10 cellular contexts compared by ENCODE assay signal in genomic region chr7:100431286-100431735, GRCh38. TPM values are rescaled to one million over a fixed set of nuclear protein-coding genes. Genes with fewer than 3 reads are reported as not detected.
DNase-seq lines count a peak whose midpoint lies in the region; ATAC-seq and TF ChIP-seq lines count a peak whose summit lies in the region.
"Had no signal": no experiment of that assay in that cellular context is flagged by ENCODE, and none has a peak within 500 bp of the region (broad histone marks: within the 10 kb centered on the region; RNA-seq: fewer than 3 reads in every experiment).

No MANE protein-coding gene starts in this region.

- H3K36me3 ChIP-seq in ES-I3 (ENCODE audit: insufficient read depth, low read length) (0 out of 2 replicates have a peak, but pooled peaks cover 10% of the 10 kb centered on the region), RWPE2 (ENCODE audit: low read depth) (peaks cover 34% of the 10 kb centered on the region), esophagus squamous epithelium (peaks cover 17 to 42% (median 17%) of the 10 kb centered on the region in 3 donors)

- H3K9me3 ChIP-seq in ES-I3 (ENCODE audit: control insufficient read depth, insufficient read depth, low read length) (no peaks in the 10 kb centered on the region), RWPE2 (ENCODE audit: severe bottlenecking) (no peaks in the 10 kb centered on the region), esophagus squamous epithelium (no peaks in the 10 kb centered on the region)

- H3K27me3 ChIP-seq in RWPE2 (ENCODE audit: insufficient read depth, poor library complexity, severe bottlenecking): no peaks in the 10 kb centered on the region
- no peaks in the 10 kb centered on the region for H3K27me3 ChIP-seq in esophagus squamous epithelium

- TF ChIP-seq CTCF in RWPE2 (IDR thresholded peaks at IDR 0.05; ENCODE audit: poor library complexity, severe bottlenecking) (no peak), esophagus squamous epithelium (IDR thresholded peaks at IDR 0.05) (no peak), progenitor cell of endocrine pancreas (IDR thresholded peaks at IDR 0.05; ENCODE audit: unreplicated experiment) (no peak)

- ATAC-seq in RWPE2 (ENCODE audit: low read depth) (no peak), GM18498 (IDR thresholded peaks at IDR 0.05; ENCODE audit: unreplicated experiment) (no peak)
- ATAC-seq: right cardiac atrium had no signal

- TF ChIP-seq POLR2A in esophagus squamous epithelium (IDR thresholded peaks at IDR 0.05): no peak

- H3K36me3 Mint-ChIP-seq in progenitor cell of endocrine pancreas (ENCODE audit: insufficient read depth): peaks cover 9% of the 10 kb centered on the region

- intact Hi-C loops in esophagus squamous epithelium (cut with DNase I): no loop called here

- H3K4me3 Mint-ChIP-seq in progenitor cell of endocrine pancreas (ENCODE audit: low read depth): peak overlapping the region; percentile 83

- no peak for DNase-seq in RWPE2 (ENCODE audit: low spot score)
- DNase-seq in esophagus squamous epithelium (lab: John Stamatoyannopoulos, UW): no peak
- DNase-seq in progenitor cell of endocrine pancreas (ENCODE audit: low spot score, unreplicated experiment): no peak
- no peak for DNase-seq in OCI-M1 (lab: John Stamatoyannopoulos, UW)
- no peak for DNase-seq in SHP77 treated with DMSO at 0.1 percent for 48 hours (lab: John Stamatoyannopoulos, UW)
- no peak for DNase-seq in NCI-H1436 treated with DMSO at 0.1 percent for 48 hours (lab: John Stamatoyannopoulos, UW)
- DNase-seq: SIG-M5 had no signal

- H3K9me3 Mint-ChIP-seq in progenitor cell of endocrine pancreas (ENCODE audit: low read depth): no peaks in the 10 kb centered on the region

- H3K27ac Mint-ChIP-seq in progenitor cell of endocrine pancreas: peak overlapping the region; percentile 45

- H3K27ac ChIP-seq in RWPE2 (ENCODE audit: poor library complexity, severe bottlenecking) (peak overlapping the region; percentile 79), esophagus squamous epithelium (peak overlapping the region; percentile 98 to 100 (median 100))

- H3K4me3 ChIP-seq in RWPE2 (ENCODE audit: severe bottlenecking) (no peak overlapping the region), esophagus squamous epithelium (peak overlapping the region in 2 of 4 donors; percentile 85 to 90)

- WGBS in esophagus squamous epithelium, 2 donors: 83 to 90% methylated on average over 14 to 16 of the region's 23 CpGs

- no peaks in the 10 kb centered on the region; the same call in 1 of the 2 replicates for H3K4me1 ChIP-seq in ES-I3 (ENCODE audit: insufficient read depth, low read length)
- H3K4me1 ChIP-seq in RWPE2 (ENCODE audit: insufficient read depth, poor library complexity, severe bottlenecking): peaks cover 3% of the 10 kb centered on the region
- peaks cover 28 to 68% (median 42%) of the 10 kb centered on the region in 3 donors for H3K4me1 ChIP-seq in esophagus squamous epithelium

- no peaks in the 10 kb centered on the region for H3K27me3 Mint-ChIP-seq in progenitor cell of endocrine pancreas

- peak overlapping the region; percentile 14; the same call in 1 of the 2 replicates for H3K9ac ChIP-seq in ES-I3 (ENCODE audit: low read depth, low read length)

- peaks cover 27% of the 10 kb centered on the region for H3K4me1 Mint-ChIP-seq in progenitor cell of endocrine pancreas (ENCODE audit: low read depth)

RNA-seq across cellular contexts. Expression of gene MEPCE, which starts 1.7 kb away (rescaled TPM):
- 10 to 100 TPM; 18.0 to 27.7 (median 23.4) TPM for total RNA-seq in esophagus squamous epithelium
- total RNA-seq in progenitor cell of endocrine pancreas: 34.6 and 35.4 TPM in 2 replicates

RNA-seq across cellular contexts. Expression of gene ZCWPW1, which starts 2.8 kb away (rescaled TPM):
- total RNA-seq in esophagus squamous epithelium (1 to 10 TPM in 2 of 4 donors, under 1 TPM in 2; 0.83 to 4.2 (median 1.5) TPM), progenitor cell of endocrine pancreas (2.5 and 3.8 TPM in 2 replicates)

RNA-seq across cellular contexts. Expression of gene PPP1R35, which starts 5.0 kb away (rescaled TPM):
- total RNA-seq in esophagus squamous epithelium (10 to 100 TPM; 18.4 to 28.2 (median 26.4) TPM), progenitor cell of endocrine pancreas (23.7 and 29.8 TPM in 2 replicates)

RNA-seq across cellular contexts. Expression of gene SPACDR, which starts 32.7 kb away (rescaled TPM):
- total RNA-seq in esophagus squamous epithelium: not detected
- total RNA-seq in progenitor cell of endocrine pancreas: 0.67 and 1.7 TPM in 2 replicates

RNA-seq across cellular contexts. Expression of gene TSC22D4, which starts 47.7 kb away (rescaled TPM):
- total RNA-seq in esophagus squamous epithelium (10 to 100 TPM; 29.2 to 65.0 (median 33.7) TPM), progenitor cell of endocrine pancreas (27.9 and 32.2 TPM in 2 replicates)
